ENCODE assay signal across 20 cellular contexts in genomic region chr2:239770240-239770639, GRCh38.
A peak's percentile ranks its signal among the peaks of the same experiment; 100 is the strongest.
DNase-seq lines count a peak whose midpoint lies in the region; TF ChIP-seq lines count a peak whose summit lies in the region.
"Had no signal": no experiment of that assay in that cellular context is flagged by ENCODE, and none has a peak within 500 bp of the region (broad histone marks: within the 10 kb centered on the region; RNA-seq: fewer than 3 reads in every experiment).

No MANE protein-coding gene starts in this region.

- no peak overlapping the region; the same call in 1 of the 2 replicates for H3K4me2 ChIP-seq in KMS-11

- H4K20me1 ChIP-seq in KMS-11 (ENCODE audit: insufficient read depth) = no peaks in the 10 kb centered on the region

- peak; percentile 65 for DNase-seq in NCI-H748 (lab: John Stamatoyannopoulos, UW; ENCODE audit: unreplicated experiment)
- DNase-seq in NCI-H748 treated with DMSO at 0.1 percent for 48 hours (lab: John Stamatoyannopoulos, UW) = no peak
- DNase-seq in NCI-H526 treated with DMSO at 0.1 percent for 48 hours (lab: John Stamatoyannopoulos, UW) = peak; percentile 90
- peak; percentile 36 for DNase-seq in mucosa of gallbladder (ENCODE audit: low spot score)
- DNase-seq in esophagus muscularis mucosa (ENCODE audit: extremely low spot score) = no peak
- no peak for DNase-seq in HK-2 (ENCODE audit: unreplicated experiment)
- DNase-seq in Ammon's horn (ENCODE audit: low spot score) = no peak
- DNase-seq: activated CD4-positive, alpha-beta T cell treated with anti-CD3 and anti-CD28 coated beads for 4 hours; activated CD8-positive, alpha-beta memory T cell treated with anti-CD3 and anti-CD28 coated beads, Interleukin-2, amount 10 ng/mL, durations not matched to agents 7 days and 5 days; activated naive CD8-positive, alpha-beta T cell treated with anti-CD3 and anti-CD28 coated beads, Interleukin-2, amount 50 U/mL, for 24 hours; body of pancreas; glutamatergic neuron; left lung; midbrain; NCI-H446 treated with DMSO at 0.1 percent for 48 hours; stimulated activated CD4-positive, alpha-beta T cell treated with anti-CD3 and anti-CD28 coated beads, Interleukin-2, amount 100 ng/mL, for 24 hours; stimulated activated naive B cell treated with anti-CD40 and anti-IgM and Interleukin-4, amounts not matched to agents 10 μg/mL and 1 μg/mL and 100 μg/mL, for 72 hours had no signal

- peaks cover 0 to 17% (median 13%) of the 10 kb centered on the region in 4 donors for H3K9me3 ChIP-seq in esophagus muscularis mucosa

- peaks cover 43% of the 10 kb centered on the region for H3K4me1 ChIP-seq in KMS-11 (ENCODE audit: low read depth, poor library complexity, severe bottlenecking)
- no peaks in the 10 kb centered on the region for H3K4me1 ChIP-seq in esophagus muscularis mucosa
- H3K4me1 ChIP-seq: body of pancreas, left lung had no signal

- H3K27me3 ChIP-seq in KMS-11 (ENCODE audit: insufficient read depth, low read depth) (peaks cover 8% of the 10 kb centered on the region; the same call in 1 of the 2 replicates), esophagus muscularis mucosa (no peaks in the 10 kb centered on the region)
- H3K27me3 ChIP-seq: body of pancreas had no signal

- H3K4me3 ChIP-seq in KMS-11 (IDR thresholded peaks at IDR 0.05; ENCODE audit: insufficient read depth, low read depth, low read length) = no peak overlapping the region
- no peak overlapping the region for H3K4me3 ChIP-seq in esophagus muscularis mucosa
- H3K4me3 ChIP-seq: body of pancreas, left lung, thoracic aorta had no signal

- intact Hi-C loops in esophagus muscularis mucosa (cut with DNase I) = no loop called here

- TF ChIP-seq CTCF in KMS-11 (conservative IDR thresholded peaks at IDR 0.05; ENCODE audit: low read depth, low read length) (no peak), esophagus muscularis mucosa (IDR thresholded peaks at IDR 0.05) (no peak)

- H3K79me2 ChIP-seq in KMS-11 (ENCODE audit: insufficient read depth, low read depth) = no peaks in the 10 kb centered on the region

- no peak overlapping the region for H2AFZ ChIP-seq in KMS-11 (ENCODE audit: low read depth)

- H3K9ac ChIP-seq in KMS-11 = no peak overlapping the region

- no peak for TF ChIP-seq EP300 in esophagus muscularis mucosa (IDR thresholded peaks at IDR 0.05)

- H3K36me3 ChIP-seq in KMS-11 (ENCODE audit: insufficient read depth) (no peaks in the 10 kb centered on the region), esophagus muscularis mucosa (no peaks in the 10 kb centered on the region)
- H3K36me3 ChIP-seq: left lung, thoracic aorta had no signal

- 76% methylated on average over 7 of the region's 7 CpGs for WGBS in esophagus muscularis mucosa

- TF ChIP-seq POLR2A in esophagus muscularis mucosa (IDR thresholded peaks at IDR 0.05; ENCODE audit: low read depth) = no peak

- H3K27ac ChIP-seq in KMS-11 = peak overlapping the region; percentile 34; the same call in 1 of the 2 replicates
- no peak overlapping the region for H3K27ac ChIP-seq in esophagus muscularis mucosa (replicated peaks in 1 of 4)
- H3K27ac ChIP-seq: body of pancreas, C4-2B, left lung, thoracic aorta had no signal

Comparison
In these comparisons a context has a peak if more than half of its experiments do, and no peak if none do; other contexts are left out.
1. DNase-seq: peak in NCI-H748 (single experiment), NCI-H526 treated with DMSO at 0.1 percent for 48 hours (single experiment) and mucosa of gallbladder (single experiment); none in NCI-H748 treated with DMSO at 0.1 percent for 48 hours (single experiment), esophagus muscularis mucosa (single experiment), HK-2 (single experiment) and Ammon's horn (single experiment).